Comparison of ENCODE assay signal across 17 cellular contexts in the genomic region with DNA sequence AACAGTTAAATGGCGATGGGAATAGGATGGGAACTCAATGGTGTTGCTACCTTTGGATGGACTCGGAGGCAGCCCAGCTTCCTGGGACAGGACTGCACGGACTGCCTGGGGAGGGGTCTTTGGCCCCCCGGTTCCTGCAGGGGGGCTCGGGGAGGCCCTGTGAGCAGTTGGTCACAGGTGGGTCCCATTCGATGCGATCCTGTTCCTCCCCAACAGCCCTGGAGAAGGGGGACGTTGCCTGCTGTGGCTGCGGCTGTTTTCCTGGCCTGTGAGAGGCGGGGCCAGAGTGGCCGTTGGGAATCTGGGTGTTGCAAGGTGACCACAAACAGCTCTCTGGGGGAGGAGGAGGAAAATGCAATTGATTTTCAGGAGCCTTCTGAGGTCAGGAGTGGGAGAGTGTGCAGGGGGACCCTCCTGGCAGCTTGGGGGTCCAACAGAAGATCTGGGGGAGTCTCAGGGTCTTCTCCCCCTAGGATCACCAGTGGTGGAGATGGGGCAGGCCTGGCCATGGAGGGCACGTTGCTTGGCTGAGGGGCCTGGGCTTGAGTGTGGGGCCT. TPM values are rescaled to one million over a fixed set of nuclear protein-coding genes. Genes with fewer than 3 reads are reported as not detected.
DNase-seq lines count a peak whose midpoint lies in the region; ATAC-seq, FAIRE-seq and TF ChIP-seq lines count a peak whose summit lies in the region.
"Had no signal": no experiment of that assay in that cellular context is flagged by ENCODE, and none has a peak within 500 bp of the region (broad histone marks: within the 10 kb centered on the region; RNA-seq: fewer than 3 reads in every experiment).

No MANE protein-coding gene starts in this region.

- no peak overlapping the region for H3K9ac ChIP-seq in mammary epithelial cell (ENCODE audit: insufficient read depth, low read length)
- H3K9ac ChIP-seq in SK-N-SH: no peak overlapping the region

- ATAC-seq in activated naive CD8-positive, alpha-beta T cell treated with anti-CD3 and anti-CD28 coated beads, Interleukin-2, amount 50 U/mL, for 24 hours: no peak
- ATAC-seq: left cardiac atrium had no signal

- H3K27me3 ChIP-seq in mammary epithelial cell (ENCODE audit: insufficient read depth, low read length): peaks cover 3% of the 10 kb centered on the region
- H3K27me3 ChIP-seq in SK-N-SH (ENCODE audit: insufficient read depth): no peaks in the 10 kb centered on the region
- H3K27me3 ChIP-seq: MG63 had no signal

- in situ Hi-C loops in mammary epithelial cell (cut with MboI; ENCODE audit: low sequenced_read_pairs in 2 of 2): no loop called here

- H3K36me3 ChIP-seq in mammary epithelial cell (ENCODE audit: insufficient read depth, low read length) (no peaks in the 10 kb centered on the region), SK-N-SH (replicated peaks in 1 of 2; ENCODE audit: control insufficient read depth in 1 of 2, insufficient read depth in 2 of 2, low read length in 1 of 2) (no peaks in the 10 kb centered on the region)
- H3K36me3 ChIP-seq: MG63, Peyer's patch, thyroid gland had no signal

- H3K4me3 Mint-ChIP-seq in MCF 10A (ENCODE audit: unreplicated experiment): no peak overlapping the region
- no peak overlapping the region for H3K4me3 Mint-ChIP-seq in activated naive CD8-positive, alpha-beta T cell treated with anti-CD3 and anti-CD28 coated beads, Interleukin-2, amount 50 U/mL, for 24 hours
- H3K4me3 Mint-ChIP-seq: activated naive CD4-positive, alpha-beta T cell treated with anti-CD3 and anti-CD28 coated beads, Interleukin-2, amount 50 U/mL, for 24 hours had no signal

- CTCF ChIA-PET in MCF 10A (lab: Yijun Ruan, JAX): no interaction called here
- CTCF ChIA-PET in mammary epithelial cell (lab: Charles Lee; ENCODE audit: low non-redundant PET): no interaction called here
- CTCF ChIA-PET in SK-N-SH (lab: Yijun Ruan, JAX): interaction anchor here (0.7 kb wide), 1 partner anchor 92 kb away, joined by 3 read pairs; no protein-coding TSS in a partner anchor

- H3K79me2 ChIP-seq in mammary epithelial cell (ENCODE audit: insufficient read depth, low read length) (no peaks in the 10 kb centered on the region), SK-N-SH (ENCODE audit: insufficient read depth) (no peaks in the 10 kb centered on the region)

- H3K27ac Mint-ChIP-seq in MCF 10A (ENCODE audit: low read depth, unreplicated experiment): no peak overlapping the region
- H3K27ac Mint-ChIP-seq in activated naive CD8-positive, alpha-beta T cell treated with anti-CD3 and anti-CD28 coated beads, Interleukin-2, amount 50 U/mL, for 24 hours: no peak overlapping the region
- H3K27ac Mint-ChIP-seq: activated naive CD4-positive, alpha-beta T cell treated with anti-CD3 and anti-CD28 coated beads, Interleukin-2, amount 50 U/mL, for 24 hours had no signal

- H3K4me2 ChIP-seq in mammary epithelial cell (ENCODE audit: insufficient read depth, low read depth, low read length) (no peak overlapping the region), SK-N-SH (no peak overlapping the region)

- intact Hi-C loops in MCF 10A (cut with micrococcal nuclease): no loop called here
- intact Hi-C loops in mammary epithelial cell (cut with micrococcal nuclease): no loop called here

- H3K27me3 Mint-ChIP-seq in MCF 10A (ENCODE audit: insufficient read depth, unreplicated experiment): no peaks in the 10 kb centered on the region
- H3K27me3 Mint-ChIP-seq in activated naive CD8-positive, alpha-beta T cell treated with anti-CD3 and anti-CD28 coated beads, Interleukin-2, amount 50 U/mL, for 24 hours: peaks cover 17% of the 10 kb centered on the region

- no peak for TF ChIP-seq RAD21 in SK-N-SH (IDR thresholded peaks at IDR 0.05; ENCODE audit: low read length)

- H3K4me1 Mint-ChIP-seq in MCF 10A (ENCODE audit: insufficient read depth, unreplicated experiment): peaks cover 6% of the 10 kb centered on the region
- H3K4me1 Mint-ChIP-seq in activated naive CD8-positive, alpha-beta T cell treated with anti-CD3 and anti-CD28 coated beads, Interleukin-2, amount 50 U/mL, for 24 hours: no peaks in the 10 kb centered on the region
- H3K4me1 Mint-ChIP-seq: activated naive CD4-positive, alpha-beta T cell treated with anti-CD3 and anti-CD28 coated beads, Interleukin-2, amount 50 U/mL, for 24 hours; central memory CD8-positive, alpha-beta T cell had no signal

- no peak for FAIRE-seq in urothelium cell line (lab: Jason Lieb, UNC)

- H3K4me1 ChIP-seq in mammary epithelial cell (ENCODE audit: insufficient read depth, low read length) (no peaks in the 10 kb centered on the region), SK-N-SH (ENCODE audit: control insufficient read depth in 1 of 2, insufficient read depth in 2 of 2, low read depth in 1 of 2, low read length in 1 of 2) (no peaks in the 10 kb centered on the region; a peak in 1 of 4 replicates)

- TF ChIP-seq CTCF in MCF 10A (IDR thresholded peaks at IDR 0.05; ENCODE audit: unreplicated experiment) (no peak), mammary epithelial cell (conservative IDR thresholded peaks at IDR 0.05 in 1 of 2, IDR thresholded peaks at IDR 0.05 in 1 of 2; ENCODE audit: extremely low read depth in 1 of 2, insufficient read depth in 1 of 2, low read depth in 1 of 2, low read length in 2 of 2) (no peak), SK-N-SH (IDR thresholded peaks at IDR 0.05) (no peak)

- no peak overlapping the region for H2AFZ ChIP-seq in mammary epithelial cell (ENCODE audit: low read depth, low read length)
- H2AFZ ChIP-seq in SK-N-SH (ENCODE audit: low read depth): no peak overlapping the region

- 65% methylated on average over 9 of the region's 12 CpGs for WGBS in mammary epithelial cell (ENCODE audit: low coverage, missing lambda C conversion rate)
- 100% methylated on average over 3 of the region's 12 CpGs for WGBS in SK-N-SH (ENCODE audit: low lambda C conversion rate)

- no TSS peak for BruUV-seq in MCF 10A (replicated peaks; lab: Mats Ljungman, UMichigan)
- no TSS peak for BruUV-seq in mammary epithelial cell (replicated peaks; lab: Mats Ljungman, UMichigan)

- H3F3A ChIP-seq in SK-N-SH (replicated peaks; ENCODE audit: insufficient read depth): peaks cover 3% of the 10 kb centered on the region

- H4K20me1 ChIP-seq in mammary epithelial cell (ENCODE audit: insufficient read depth, low read length): no peaks in the 10 kb centered on the region
- H4K20me1 ChIP-seq in SK-N-SH (ENCODE audit: insufficient read depth): no peaks in the 10 kb centered on the region

- peak; percentile 38 for DNase-seq in MCF 10A (ENCODE audit: unreplicated experiment)
- no peak for DNase-seq in mammary epithelial cell
- peak; percentile 81 for DNase-seq in OCI-M1 (lab: John Stamatoyannopoulos, UW)
- DNase-seq in islet precursor cell: peak; percentile 69
- DNase-seq in urothelium cell line (ENCODE audit: low spot score): peak; percentile 38
- DNase-seq in SK-N-SH: no peak
- no peak for DNase-seq in stimulated activated CD4-positive, alpha-beta T cell treated with anti-CD3 and anti-CD28 coated beads, Interleukin-2, amount 100 ng/mL, for 24 hours
- no peak for DNase-seq in activated naive CD8-positive, alpha-beta T cell treated with anti-CD3 and anti-CD28 coated beads, Interleukin-2, amount 50 U/mL, for 24 hours
- DNase-seq: DMS79 treated with DMSO at 0.1 percent for 48 hours; left cardiac atrium; MG63; NCI-H446; Peyer's patch; stimulated activated CD4-positive, alpha-beta T cell treated with anti-CD3 and anti-CD28 coated beads, Interleukin-12 subunit alpha, Interleukin-12 subunit beta, amount 100 ng/mL, for 4 hours; thyroid gland had no signal

- H3K4me3 ChIP-seq in mammary epithelial cell (replicated peaks in 1 of 3; ENCODE audit: insufficient read depth in 1 of 3, low read depth in 2 of 3, low read length in 3 of 3) (no peak overlapping the region), SK-N-SH (ENCODE audit: low read depth in 2 of 2, low read length in 1 of 2) (no peak overlapping the region)
- H3K4me3 ChIP-seq: MG63, Peyer's patch, thyroid gland had no signal

- no peaks in the 10 kb centered on the region for H3K9me2 ChIP-seq in SK-N-SH

- no peak overlapping the region for H3K27ac ChIP-seq in mammary epithelial cell (ENCODE audit: insufficient read depth, low read depth, low read length)
- no peak overlapping the region for H3K27ac ChIP-seq in SK-N-SH (ENCODE audit: low read depth in 2 of 2, low read length in 1 of 2)
- H3K27ac ChIP-seq: Peyer's patch, thyroid gland had no signal

- POLR2A ChIA-PET in MCF 10A (lab: Yijun Ruan, JAX): interaction anchor here (0.6 kb wide), 2 partner anchors 8 to 39 kb away, joined by 3 read pairs; no protein-coding TSS in a partner anchor
- POLR2A ChIA-PET in SK-N-SH (lab: Yijun Ruan, JAX): no interaction called here

- H3K9me3 Mint-ChIP-seq in MCF 10A (ENCODE audit: unreplicated experiment): no peaks in the 10 kb centered on the region
- no peaks in the 10 kb centered on the region for H3K9me3 Mint-ChIP-seq in activated naive CD8-positive, alpha-beta T cell treated with anti-CD3 and anti-CD28 coated beads, Interleukin-2, amount 50 U/mL, for 24 hours
- H3K9me3 Mint-ChIP-seq: activated naive CD4-positive, alpha-beta T cell treated with anti-CD3 and anti-CD28 coated beads, Interleukin-2, amount 50 U/mL, for 24 hours; central memory CD8-positive, alpha-beta T cell had no signal

- dilution Hi-C loops in mammary epithelial cell (cut with HindIII; ENCODE audit: low sequenced_read_pairs): no loop called here

- TF ChIP-seq EP300 in SK-N-SH (IDR thresholded peaks at IDR 0.05; ENCODE audit: borderline replicate concordance in 1 of 2, low read depth in 1 of 2, low read length in 1 of 2): no peak

- H3K9me3 ChIP-seq in mammary epithelial cell (replicated peaks; ENCODE audit: insufficient read depth, low read length): no peaks in the 10 kb centered on the region
- H3K9me3 ChIP-seq in SK-N-SH: no peaks in the 10 kb centered on the region
- H3K9me3 ChIP-seq: MG63, Peyer's patch, thyroid gland had no signal

- H3K36me3 Mint-ChIP-seq in MCF 10A (ENCODE audit: insufficient read depth, unreplicated experiment): no peaks in the 10 kb centered on the region
- H3K36me3 Mint-ChIP-seq in activated naive CD8-positive, alpha-beta T cell treated with anti-CD3 and anti-CD28 coated beads, Interleukin-2, amount 50 U/mL, for 24 hours (ENCODE audit: low read depth): no peaks in the 10 kb centered on the region
- H3K36me3 Mint-ChIP-seq: activated naive CD4-positive, alpha-beta T cell treated with anti-CD3 and anti-CD28 coated beads, Interleukin-2, amount 50 U/mL, for 24 hours had no signal

RNA-seq across cellular contexts. Expression of a gene that starts 1.9 kb away (rescaled TPM):
- total RNA-seq in MCF 10A (2022): not detected in 2 replicates
- under 1 TPM in 1 of 2 donors, not detected in 1; under 0.01 TPM for total RNA-seq in mammary epithelial cell
- not detected for polyA plus RNA-seq in mammary epithelial cell
- not detected for polyA minus RNA-seq in mammary epithelial cell
- polyA plus RNA-seq in SK-N-SH (2012; rRNA removed): 1.5 and 1.6 TPM in 2 replicates
- polyA plus RNA-seq in SK-N-SH (2012; cell fraction: cytosol; rRNA removed): 0.59 and 1.2 TPM in 2 replicates
- 1.8 and 2.1 TPM in 2 replicates for polyA plus RNA-seq in SK-N-SH (2012; cell fraction: nucleus; rRNA removed)
- total RNA-seq: Peyer's patch, thyroid gland had no signal

RNA-seq across cellular contexts. Expression of a gene that starts 4.0 kb away (rescaled TPM):
- total RNA-seq in MCF 10A (2022) (not detected in 2 replicates), mammary epithelial cell (not detected)
- polyA plus RNA-seq in mammary epithelial cell (not detected), SK-N-SH (2012; rRNA removed) (0.15 TPM in 2 replicates)
- not detected for polyA minus RNA-seq in mammary epithelial cell
- polyA plus RNA-seq in SK-N-SH (2012; cell fraction: cytosol; rRNA removed): not detected in 2 replicates
- 2.3 and 2.4 TPM in 2 replicates for polyA plus RNA-seq in SK-N-SH (2012; cell fraction: nucleus; rRNA removed)
- total RNA-seq: Peyer's patch, thyroid gland had no signal

RNA-seq across cellular contexts. Expression of a gene that starts 17.2 kb away (rescaled TPM):
- total RNA-seq in MCF 10A (2022): not detected in 2 replicates
- total RNA-seq in mammary epithelial cell: not detected
- not detected for polyA plus RNA-seq in mammary epithelial cell
- not detected for polyA minus RNA-seq in mammary epithelial cell
- polyA plus RNA-seq in SK-N-SH (2012; rRNA removed): not detected in 2 replicates
- not detected in 2 replicates for polyA plus RNA-seq in SK-N-SH (2012; cell fraction: cytosol; rRNA removed)
- not detected in 2 replicates for polyA plus RNA-seq in SK-N-SH (2012; cell fraction: nucleus; rRNA removed)
- total RNA-seq: left cardiac atrium, Peyer's patch, thyroid gland had no signal

RNA-seq across cellular contexts. Expression of a gene that starts 26.4 kb away (rescaled TPM):
- total RNA-seq in MCF 10A (2022): 348 and 431 TPM in 2 replicates
- total RNA-seq in mammary epithelial cell: 100 to 1,000 TPM in 1 of 2 donors, 10 to 100 TPM in 1; 88.9 to 383 TPM
- polyA plus RNA-seq in mammary epithelial cell: 214 TPM
- polyA minus RNA-seq in mammary epithelial cell: 178 TPM
- 172 and 243 TPM in 2 replicates for polyA plus RNA-seq in SK-N-SH (2012; rRNA removed)
- polyA plus RNA-seq in SK-N-SH (2012; cell fraction: cytosol; rRNA removed): 81.4 and 143 TPM in 2 replicates
- 286 and 334 TPM in 2 replicates for polyA plus RNA-seq in SK-N-SH (2012; cell fraction: nucleus; rRNA removed)

RNA-seq across cellular contexts. Expression of a gene that starts 28.5 kb away (rescaled TPM):
- total RNA-seq in MCF 10A (2022) (not detected in 2 replicates), mammary epithelial cell (not detected)
- polyA plus RNA-seq in mammary epithelial cell (not detected), SK-N-SH (2012; rRNA removed) (not detected in 2 replicates)
- polyA minus RNA-seq in mammary epithelial cell: not detected
- polyA plus RNA-seq in SK-N-SH (2012; cell fraction: cytosol; rRNA removed): not detected in 2 replicates
- 0.11 and 0.14 TPM in 2 replicates for polyA plus RNA-seq in SK-N-SH (2012; cell fraction: nucleus; rRNA removed)
- total RNA-seq: Peyer's patch had no signal

Comparison
In these comparisons a context has a peak if more than half of its experiments do, and no peak if none do; other contexts are left out.
1. DNase-seq: peak in MCF 10A (single experiment), OCI-M1 (single experiment), islet precursor cell (single experiment) and urothelium cell line (single experiment); none in mammary epithelial cell (single experiment), SK-N-SH (single experiment), stimulated activated CD4-positive, alpha-beta T cell treated with anti-CD3 and anti-CD28 coated beads, Interleukin-2, amount 100 ng/mL, for 24 hours (0 of 2) and activated naive CD8-positive, alpha-beta T cell treated with anti-CD3 and anti-CD28 coated beads, Interleukin-2, amount 50 U/mL, for 24 hours (single experiment).